ENCODE assay signal across 20 cellular contexts in genomic region chr1:26038477-26038876, GRCh38. TPM values are rescaled to one million over a fixed set of nuclear protein-coding genes. Genes with fewer than 3 reads are reported as not detected.
A peak's percentile ranks its signal among the peaks of the same experiment; 100 is the strongest.
DNase-seq lines count a peak whose midpoint lies in the region; ATAC-seq and TF ChIP-seq lines count a peak whose summit lies in the region.
"Had no signal": no experiment of that assay in that cellular context is flagged by ENCODE, and none has a peak within 500 bp of the region (broad histone marks: within the 10 kb centered on the region; RNA-seq: fewer than 3 reads in every experiment).

No MANE protein-coding gene starts in this region.

- H3K9me3 ChIP-seq in T-helper 17 cell (ENCODE audit: control insufficient read depth, low read length, poor library complexity, severe bottlenecking) (no peaks in the 10 kb centered on the region), gastrocnemius medialis (no peaks in the 10 kb centered on the region)
- H3K9me3 ChIP-seq: SK-N-SH had no signal

- H3K4me3 ChIP-seq in mesendoderm (ENCODE audit: low read length) (no peak overlapping the region), gastrocnemius medialis (no peak overlapping the region)

- no peak for TF ChIP-seq POLR2A in gastrocnemius medialis (IDR thresholded peaks at IDR 0.05)

- H3K27ac Mint-ChIP-seq in T-helper 17 cell = no peak overlapping the region
- H3K27ac Mint-ChIP-seq in activated CD4-positive, alpha-beta T cell treated with anti-CD3 and anti-CD28 coated beads, Interleukin-2, amount 10 ng/mL, durations not matched to agents 24 days and 14 days = no peak overlapping the region
- H3K27ac Mint-ChIP-seq: CD8-positive, alpha-beta memory T cell had no signal

- intact Hi-C loops in Right ventricle myocardium superior (cut with DNase I) (loop anchor here (5.0 kb wide), 3 partner anchors 64 to 124 kb away; no protein-coding TSS in a partner anchor), left cardiac atrium (cut with DNase I) (loop anchor here (5.0 to 10.0 kb wide), 3 partner anchors 64 to 196 kb away; partner anchors contain the start of gene CEP85 (in 1 of the 2)), gastrocnemius medialis (cut with DNase I; ENCODE audit: low total_unique reads) (loop anchor here (5.0 kb wide), 3 partner anchors 74 to 194 kb away; partner anchors contain the start of genes CEP85 and PDIK1L)
- intact Hi-C loops in activated CD4-positive, alpha-beta T cell treated with anti-CD3 and anti-CD28 coated beads, Interleukin-2, amount 10 ng/mL, durations not matched to agents 24 days and 14 days (cut with micrococcal nuclease) = loop anchor here (5.0 kb wide), 2 partner anchors 74 to 194 kb away; partner anchors contain the start of genes CEP85 and PDIK1L

- no peak overlapping the region for H4K8ac ChIP-seq in mesendoderm (ENCODE audit: low read depth, low read length)

- TF ChIP-seq CTCF in gastrocnemius medialis (IDR thresholded peaks at IDR 0.05 in 4 of 5, conservative IDR thresholded peaks at IDR 0.05 in 1 of 5) = no peak

- H4K5ac ChIP-seq in mesendoderm (ENCODE audit: low read length) = no peak overlapping the region

- in situ Hi-C loops in gastrocnemius medialis (cut with MboI; ENCODE audit: low sequenced_read_pairs in 4 of 4) = loop anchor here in 2 of 4 donors (10.0 to 25.0 kb wide), 2 partner anchors 106 to 124 kb away; partner anchors contain the start of genes C1orf232 (in 1 of the 2), FAM110D (in 1 of the 2), ZNF593 (in 1 of the 2) and ZNF593OS (in 1 of the 2)

- no peak overlapping the region for H3K27ac ChIP-seq in mesendoderm (ENCODE audit: low read depth, low read length)
- H3K27ac ChIP-seq in gastrocnemius medialis = peak overlapping the region; percentile 91 to 99 (median 98)

- H2AK5ac ChIP-seq in mesendoderm (ENCODE audit: low read length) = no peak overlapping the region

- no peaks in the 10 kb centered on the region for H3K9me3 Mint-ChIP-seq in activated CD4-positive, alpha-beta T cell treated with anti-CD3 and anti-CD28 coated beads, Interleukin-2, amount 10 ng/mL, durations not matched to agents 24 days and 14 days
- H3K9me3 Mint-ChIP-seq: CD8-positive, alpha-beta memory T cell had no signal

- H3K36me3 Mint-ChIP-seq in T-helper 17 cell (ENCODE audit: low read depth) = no peaks in the 10 kb centered on the region
- no peaks in the 10 kb centered on the region for H3K36me3 Mint-ChIP-seq in activated CD4-positive, alpha-beta T cell treated with anti-CD3 and anti-CD28 coated beads, Interleukin-2, amount 10 ng/mL, durations not matched to agents 24 days and 14 days (ENCODE audit: low read depth)

- no CpG with 5 or more reads among the region's 6 CpGs for WGBS in mesendoderm (ENCODE audit: extremely low coverage, insufficient coverage, low lambda C conversion rate)

- H3K4me1 ChIP-seq in mesendoderm (ENCODE audit: control insufficient read depth, low read depth, low read length) = no peaks in the 10 kb centered on the region
- H3K4me1 ChIP-seq in gastrocnemius medialis = peaks cover 33% of the 10 kb centered on the region in 2 donors

- no peak overlapping the region for H3K18ac ChIP-seq in mesendoderm (ENCODE audit: low read length)

- no peak for ATAC-seq in Right ventricle myocardium superior (ENCODE audit: poor library complexity)
- no peak for ATAC-seq in left cardiac atrium
- no peak for ATAC-seq in T-helper 17 cell
- no peak for ATAC-seq in gastrocnemius medialis
- ATAC-seq: HepG2 had no signal

- peaks cover 12% of the 10 kb centered on the region for H3K4me1 Mint-ChIP-seq in T-helper 17 cell
- H3K4me1 Mint-ChIP-seq in activated CD4-positive, alpha-beta T cell treated with anti-CD3 and anti-CD28 coated beads, Interleukin-2, amount 10 ng/mL, durations not matched to agents 24 days and 14 days = peaks cover 13% of the 10 kb centered on the region

- no peaks in the 10 kb centered on the region for H3K27me3 ChIP-seq in mesendoderm (ENCODE audit: insufficient read depth, low read length, poor library complexity)
- no peaks in the 10 kb centered on the region for H3K27me3 ChIP-seq in gastrocnemius medialis

- DNase-seq in Right ventricle myocardium superior (peak; percentile 24), left cardiac atrium (no peak), T-helper 17 cell (no peak), mesendoderm (no peak), gastrocnemius medialis (no peak), DMS153 treated with DMSO at 0.1 percent for 48 hours (lab: John Stamatoyannopoulos, UW; ENCODE audit: unreplicated experiment) (no peak), NCI-H1417 treated with DMSO at 0.1 percent for 48 hours (lab: John Stamatoyannopoulos, UW) (no peak)
- DNase-seq in activated CD4-positive, alpha-beta T cell treated with anti-CD3 and anti-CD28 coated beads, Interleukin-2, amount 10 ng/mL, durations not matched to agents 24 days and 14 days = no peak
- DNase-seq: C1 segment of cervical spinal cord; CD8-positive, alpha-beta memory T cell; DMS79; KG1; MV-4-11; NCI-H187 treated with DMSO at 0.1 percent for 48 hours; NCI-H446; SHP77 treated with DMSO at 0.1 percent for 48 hours; SK-N-SH had no signal

- no peak overlapping the region for H2BK5ac ChIP-seq in mesendoderm (ENCODE audit: low read length)

- H3K23ac ChIP-seq in mesendoderm (ENCODE audit: low read length) = no peak overlapping the region

- peak overlapping the region; percentile 25 for H3K4me3 Mint-ChIP-seq in T-helper 17 cell
- H3K4me3 Mint-ChIP-seq in activated CD4-positive, alpha-beta T cell treated with anti-CD3 and anti-CD28 coated beads, Interleukin-2, amount 10 ng/mL, durations not matched to agents 24 days and 14 days = no peak overlapping the region

- H2BK120ac ChIP-seq in mesendoderm (ENCODE audit: low read depth, low read length) = no peak overlapping the region

- no peak overlapping the region for H3K4me2 ChIP-seq in mesendoderm (ENCODE audit: low read length)
- H3K4me2 ChIP-seq: SK-N-SH had no signal

- peak overlapping the region; percentile 11 for H3K56ac ChIP-seq in mesendoderm (ENCODE audit: low read length)

- H3K79me2 ChIP-seq in mesendoderm (ENCODE audit: control insufficient read depth, insufficient read depth, low read length) = no peaks in the 10 kb centered on the region

- H3K4ac ChIP-seq in mesendoderm (ENCODE audit: low read depth, low read length) = no peak overlapping the region

- H3K9ac ChIP-seq in mesendoderm (ENCODE audit: low read length) = no peak overlapping the region
- H3K9ac ChIP-seq: SK-N-SH had no signal

- H2BK15ac ChIP-seq in mesendoderm (replicated peaks; ENCODE audit: low read depth) = no peak overlapping the region

- peaks cover 28% of the 10 kb centered on the region for H3K27me3 Mint-ChIP-seq in T-helper 17 cell
- H3K27me3 Mint-ChIP-seq in activated CD4-positive, alpha-beta T cell treated with anti-CD3 and anti-CD28 coated beads, Interleukin-2, amount 10 ng/mL, durations not matched to agents 24 days and 14 days = peaks cover 17% of the 10 kb centered on the region

- H3K36me3 ChIP-seq in mesendoderm (ENCODE audit: control insufficient read depth, insufficient read depth, low read length) = no peaks in the 10 kb centered on the region
- H3K36me3 ChIP-seq in gastrocnemius medialis = no peaks in the 10 kb centered on the region

- H3K79me1 ChIP-seq in mesendoderm (ENCODE audit: low read length) = no peaks in the 10 kb centered on the region

RNA-seq across cellular contexts. Expression of gene SLC30A2, which starts 7.4 kb away (rescaled TPM):
- total RNA-seq in Right ventricle myocardium superior (3.0 TPM), left cardiac atrium (1 to 10 TPM in 1 of 2 donors, under 1 TPM in 1; 0.32 to 1.0 TPM), T-helper 17 cell (not detected), gastrocnemius medialis (1 to 10 TPM; 1.2 to 5.2 (median 3.1) TPM)
- 0.35 TPM for polyA plus RNA-seq in mesendoderm (2013, experiment 1 of 2)
- polyA plus RNA-seq in mesendoderm (2013, experiment 2 of 2) = 0.41 TPM
- total RNA-seq in activated CD4-positive, alpha-beta T cell treated with anti-CD3 and anti-CD28 coated beads, Interleukin-2, amount 10 ng/mL, durations not matched to agents 24 days and 14 days = not detected in 2 replicates
- total RNA-seq: CD8-positive, alpha-beta memory T cell; H4; HepG2; OCI-LY7 had no signal
- polyA plus RNA-seq: CD8-positive, alpha-beta memory T cell; HepG2; SK-N-SH had no signal

RNA-seq across cellular contexts. Expression of gene EXTL1, which starts 16.9 kb away (rescaled TPM):
- total RNA-seq in Right ventricle myocardium superior = 11.9 TPM
- total RNA-seq in left cardiac atrium = 1 to 10 TPM; 1.3 to 3.2 TPM
- not detected for total RNA-seq in T-helper 17 cell
- polyA plus RNA-seq in mesendoderm (2013, experiment 1 of 2) = 0.21 TPM
- 0.17 TPM for polyA plus RNA-seq in mesendoderm (2013, experiment 2 of 2)
- total RNA-seq in gastrocnemius medialis = under 1 TPM in 2 of 4 donors, not detected in 2; 0.33 to 0.95 TPM
- not detected in 2 replicates for total RNA-seq in activated CD4-positive, alpha-beta T cell treated with anti-CD3 and anti-CD28 coated beads, Interleukin-2, amount 10 ng/mL, durations not matched to agents 24 days and 14 days
- total RNA-seq: CD8-positive, alpha-beta memory T cell; H4 had no signal
- polyA plus RNA-seq: CD8-positive, alpha-beta memory T cell had no signal

RNA-seq across cellular contexts. Expression of gene TRIM63, which starts 29.0 kb away (rescaled TPM):
- total RNA-seq in Right ventricle myocardium superior (229 TPM), left cardiac atrium (100 to 1,000 TPM; 101 to 219 TPM), T-helper 17 cell (not detected), gastrocnemius medialis (1,000 to 10,000 TPM; 1,040 to 4,298 (median 2,203) TPM)
- not detected for polyA plus RNA-seq in mesendoderm (2013, experiment 1 of 2)
- polyA plus RNA-seq in mesendoderm (2013, experiment 2 of 2) = 0.03 TPM
- not detected in 2 replicates for total RNA-seq in activated CD4-positive, alpha-beta T cell treated with anti-CD3 and anti-CD28 coated beads, Interleukin-2, amount 10 ng/mL, durations not matched to agents 24 days and 14 days
- total RNA-seq: CD8-positive, alpha-beta memory T cell; H4; HepG2; OCI-LY7 had no signal
- polyA plus RNA-seq: CD8-positive, alpha-beta memory T cell; HepG2; SK-N-SH had no signal

RNA-seq across cellular contexts. Expression of gene PAFAH2, which starts 40.6 kb away (rescaled TPM):
- total RNA-seq in Right ventricle myocardium superior (12.1 TPM), left cardiac atrium (1 to 10 TPM; 5.5 to 6.8 TPM), T-helper 17 cell (1 to 10 TPM; 4.9 to 6.9 TPM), gastrocnemius medialis (10 to 100 TPM in 3 of 4 donors, 1 to 10 TPM in 1; 9.0 to 35.5 (median 16.1) TPM)
- polyA plus RNA-seq in mesendoderm (2013, experiment 1 of 2) = 4.6 TPM
- polyA plus RNA-seq in mesendoderm (2013, experiment 2 of 2) = 4.5 TPM
- 6.8 and 7.6 TPM in 2 replicates for total RNA-seq in activated CD4-positive, alpha-beta T cell treated with anti-CD3 and anti-CD28 coated beads, Interleukin-2, amount 10 ng/mL, durations not matched to agents 24 days and 14 days

Comparison
In these comparisons a context has a peak if more than half of its experiments do, and no peak if none do; other contexts are left out.
1. RNA of gene TRIM63, which starts 29.0 kb away (total RNA-seq): 1,040 to 4,298 TPM in gastrocnemius medialis, 229 TPM in Right ventricle myocardium superior (single experiment) and 101 to 219 TPM in left cardiac atrium; not detected in T-helper 17 cell and not detected in activated CD4-positive, alpha-beta T cell treated with anti-CD3 and anti-CD28 coated beads, Interleukin-2, amount 10 ng/mL, durations not matched to agents 24 days and 14 days; every median in the first group is over 100 times any median in the second.